In genomic region chr2:138516030-138516704, GRCh38 we compare ENCODE assay signal across 1 cellular context.
TF ChIP-seq lines count a peak whose summit lies in the region.

No MANE protein-coding gene starts in this region.

TF ChIP-seq in GM23338, 12 proteins besides CTCF, POLR2A, EP300 and RAD21 (continued from another document):
- TF ChIP-seq ZNF462 (CRISPR knock-in tag; IDR thresholded peaks at IDR 0.05), result no peak
- no peak for TF ChIP-seq ZNF114 (CRISPR knock-in tag; IDR thresholded peaks at IDR 0.05)
- TF ChIP-seq NANOG (IDR thresholded peaks at IDR 0.05; ENCODE audit: borderline replicate concordance), result no peak
